In genomic region chr6:87589693-87590416, GRCh38 we compare ENCODE assay signal across 8 cellular contexts. TPM values are rescaled to one million over a fixed set of nuclear protein-coding genes. Genes with fewer than 3 reads are reported as not detected.
DNase-seq lines count a peak whose midpoint lies in the region; ATAC-seq, FAIRE-seq and TF ChIP-seq lines count a peak whose summit lies in the region.

Gene ORC3 (plus strand): TSS chr6:87590135. CDS start chr6:87590169, 34 bp downstream.
Gene RARS2 (minus strand): TSS chr6:87589987. CDS start chr6:87589957, 30 bp downstream.

- peaks cover 73% of the 10 kb centered on the region for H3K79me2 ChIP-seq in keratinocyte (ENCODE audit: control insufficient read depth, insufficient read depth, low read length)

- dilution Hi-C loops in keratinocyte (cut with MboI; ENCODE audit: extremely low pct_ligation_motif_present, low sequenced_read_pairs): no loop called here

- peak; percentile 70 for FAIRE-seq in keratinocyte (lab: Jason Lieb, UNC)

- ATAC-seq in GM19043 (IDR thresholded peaks at IDR 0.05; ENCODE audit: low read depth, unreplicated experiment) (peak; percentile 100), HG03378 (IDR thresholded peaks at IDR 0.05; ENCODE audit: unreplicated experiment) (peak; percentile 99)

- H3K27ac ChIP-seq in keratinocyte (ENCODE audit: control insufficient read depth, insufficient read depth, low read length): peak within 1 kb of the TSS; percentile 85

- no peak for TF ChIP-seq CTCF in AG10803 (conservative IDR thresholded peaks at IDR 0.05; ENCODE audit: low read length)
- TF ChIP-seq CTCF in keratinocyte (optimal IDR thresholded peaks at IDR 0.05 in 1 of 3, IDR thresholded peaks at IDR 0.05 in 1 of 3, conservative IDR thresholded peaks at IDR 0.05 in 1 of 3; ENCODE audit: extremely low read depth in 1 of 3, insufficient read depth in 2 of 3, low read length in 3 of 3): no peak

- H3K4me2 ChIP-seq in keratinocyte (ENCODE audit: control insufficient read depth, extremely low read depth, insufficient read depth, low read depth, low read length): peak within 1 kb of the TSS; percentile 94

- H4K20me1 ChIP-seq in keratinocyte (ENCODE audit: control insufficient read depth, extremely low read depth, insufficient read depth, low read length): no peaks in the 10 kb centered on the region

- no peaks in the 10 kb centered on the region for H3K9me1 ChIP-seq in keratinocyte (ENCODE audit: control insufficient read depth, extremely low read depth, insufficient read depth, low read length)

- H3K36me3 ChIP-seq in keratinocyte (ENCODE audit: control insufficient read depth in 2 of 2, extremely low read depth in 1 of 2, insufficient read depth in 2 of 2, low read length in 2 of 2): peaks cover 0 to 3% of the 10 kb centered on the region in 2 experiments

- peaks cover 10% of the 10 kb centered on the region for H3K4me1 ChIP-seq in keratinocyte (ENCODE audit: control insufficient read depth, extremely low read depth, insufficient read depth, low read length)

- H3K9me3 ChIP-seq in keratinocyte (ENCODE audit: control insufficient read depth, low read depth, low read length): no peaks in the 10 kb centered on the region

- H3K27me3 ChIP-seq in keratinocyte (ENCODE audit: control insufficient read depth, extremely low read depth, insufficient read depth, low read length): no peaks in the 10 kb centered on the region

- peak; percentile 93 for DNase-seq in AG10803 (ENCODE audit: low read depth)
- DNase-seq in NCI-H460 (ENCODE audit: extremely low read depth, low read depth): peak; percentile 87
- peak; percentile 95 for DNase-seq in activated CD4-positive, CD25-positive, alpha-beta regulatory T cell treated with anti-CD3 and anti-CD28 coated beads, Interleukin-2, amount 50 U/mL, for 72 hours
- peak; percentile 67 to 71 for DNase-seq in cerebellar nuclear complex (lab: John Stamatoyannopoulos, UW)
- peak; percentile 68 for DNase-seq in keratinocyte (ENCODE audit: low read depth, low spot score)
- peak; percentile 97 for DNase-seq in stimulated activated CD4-positive, alpha-beta T cell treated with anti-CD3 and anti-CD28 coated beads, Interleukin-15, amount 100 ng/mL, for 24 hours

- peak within 1 kb of the TSS; percentile 100 for H2AFZ ChIP-seq in keratinocyte (ENCODE audit: control insufficient read depth, low read length)

- H3K9ac ChIP-seq in keratinocyte (ENCODE audit: control insufficient read depth, extremely low read depth, insufficient read depth, low read length): peak within 1 kb of the TSS; percentile 92

- peak within 1 kb of the TSS; percentile 100 for H3K4me3 ChIP-seq in AG10803 (ENCODE audit: low read length)
- peak within 1 kb of the TSS; percentile 98 to 99 (median 99) for H3K4me3 ChIP-seq in keratinocyte (ENCODE audit: control insufficient read depth in 2 of 3, extremely low read depth in 1 of 3, insufficient read depth in 2 of 3, low read depth in 1 of 3, low read length in 3 of 3)

RNA-seq across cellular contexts. Expression of gene ORC3, which starts in this region (rescaled TPM):
- total RNA-seq in NCI-H460 (2014; rRNA removed; shearing (Covaris generic)): 21.4 and 25.5 TPM in 2 replicates
- 27.8 and 28.3 TPM in 2 replicates for polyA plus RNA-seq in NCI-H460 (2014; cell fraction: nucleus; rRNA removed)
- 23.1 to 37.4 TPM (median 23.7 TPM) in 3 replicates for polyA plus RNA-seq in keratinocyte
- 34.0 TPM for polyA plus RNA-seq in keratinocyte (2011; ENCODE audit: low read depth)
- polyA plus RNA-seq in keratinocyte (2011; cell fraction: cytosol; rRNA removed): 17.7 and 40.1 TPM in 2 replicates
- 25.6 and 30.7 TPM in 2 replicates for polyA plus RNA-seq in keratinocyte (2011; cell fraction: nucleus; rRNA removed)
- 10.7 and 16.0 TPM in 2 replicates for polyA plus RNA-seq in keratinocyte (2012; ENCODE audit: low replicate concordance)
- polyA minus RNA-seq in keratinocyte: 3.7 to 27.1 TPM (median 16.1 TPM) in 3 replicates
- polyA minus RNA-seq in keratinocyte (2011; cell fraction: cytosol; rRNA and poly(A)+ RNA removed): 10.0 TPM
- 13.5 and 20.6 TPM in 2 replicates for polyA minus RNA-seq in keratinocyte (2011; cell fraction: nucleus; rRNA and poly(A)+ RNA removed)

RNA-seq across cellular contexts. Expression of gene RARS2, which starts in this region (rescaled TPM):
- total RNA-seq in NCI-H460 (2014; rRNA removed; shearing (Covaris generic)): 18.4 and 21.0 TPM in 2 replicates
- 14.2 and 20.9 TPM in 2 replicates for polyA plus RNA-seq in NCI-H460 (2014; cell fraction: nucleus; rRNA removed)
- polyA plus RNA-seq in keratinocyte: 12.0 to 20.3 TPM (median 16.5 TPM) in 3 replicates
- 103 TPM for polyA plus RNA-seq in keratinocyte (2011; ENCODE audit: low read depth)
- polyA plus RNA-seq in keratinocyte (2011; cell fraction: cytosol; rRNA removed): 11.6 and 16.8 TPM in 2 replicates
- polyA plus RNA-seq in keratinocyte (2011; cell fraction: nucleus; rRNA removed): 13.3 and 17.5 TPM in 2 replicates
- 21.5 and 27.3 TPM in 2 replicates for polyA plus RNA-seq in keratinocyte (2012; ENCODE audit: low replicate concordance)
- 2.9 to 10.2 TPM (median 9.2 TPM) in 3 replicates for polyA minus RNA-seq in keratinocyte
- polyA minus RNA-seq in keratinocyte (2011; cell fraction: cytosol; rRNA and poly(A)+ RNA removed): 8.2 TPM
- polyA minus RNA-seq in keratinocyte (2011; cell fraction: nucleus; rRNA and poly(A)+ RNA removed): 12.9 and 14.6 TPM in 2 replicates

Comparison
In these comparisons a context has a peak if more than half of its experiments do, and no peak if none do; other contexts are left out.
1. Peak in every context shown above with its lines: DNase-seq, ATAC-seq, H3K4me3 ChIP-seq and H3K27ac ChIP-seq.